2 cellular contexts compared by ENCODE assay signal in genomic region chr14:61719344-61720301, GRCh38.
TF ChIP-seq lines count a peak whose summit lies in the region.

No MANE protein-coding gene starts in this region.

TF ChIP-seq in A549, 52 proteins besides CTCF, POLR2A, EP300 and RAD21 (continued from another document):
- TF ChIP-seq BCL3 (IDR thresholded peaks at IDR 0.05) (no peak), CBX2 (IDR thresholded peaks at IDR 0.05; ENCODE audit: borderline replicate concordance, low read depth) (no peak), JUN (IDR thresholded peaks at IDR 0.05) (peak in 1 of 2 experiments; percentile 47; a peak in 1 of 5 replicates), POLR2AphosphoS2 (conservative IDR thresholded peaks at IDR 0.05; ENCODE audit: low read length) (no peak; the same call in 1 of the 2 replicates)
- TF ChIP-seq, protein P1, sequence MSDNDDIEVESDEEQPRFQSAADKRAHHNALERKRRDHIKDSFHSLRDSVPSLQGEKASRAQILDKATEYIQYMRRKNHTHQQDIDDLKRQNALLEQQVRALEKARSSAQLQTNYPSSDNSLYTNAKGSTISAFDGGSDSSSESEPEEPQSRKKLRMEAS (IDR thresholded peaks at IDR 0.05), result no peak

TF ChIP-seq in WTC11, 78 proteins besides CTCF, POLR2A, EP300 and RAD21 (continued from another document):
- TF ChIP-seq AR (CRISPR knock-in tag; IDR thresholded peaks at IDR 0.05), result no peak
